Comparison of ENCODE assay signal across 17 cellular contexts in genomic region chr6:167731216-167731615, GRCh38.
"Had no signal": no experiment of that assay in that cellular context is flagged by ENCODE, and none has a peak within 500 bp of the region (broad histone marks: within the 10 kb centered on the region; RNA-seq: fewer than 3 reads in every experiment).

No MANE protein-coding gene starts in this region.

- DNase-seq: cerebellar nuclear complex; erythroblast; foreskin keratinocyte; immature natural killer cell; kidney; left cardiac atrium; left ventricle myocardium inferior; mesenchymal stem cell; naive B cell; stimulated activated CD4-positive, alpha-beta T cell treated with anti-CD3 and anti-CD28 coated beads, Interleukin-12 subunit alpha, Interleukin-12 subunit beta, amount 100 ng/mL, for 4 hours; stimulated activated naive CD8-positive, alpha-beta T cell treated with anti-CD3 and anti-CD28 coated beads, Interleukin-15, Interleukin-2, amounts not matched to agents 100 U/mL and 50 U/mL, for 24 hours had no signal

- H3K27ac ChIP-seq: foreskin keratinocyte, left ventricle myocardium inferior, skin epidermis, tibial nerve had no signal

- H3K4me3 Mint-ChIP-seq: dendritic cell treated with granulocyte-macrophage colony-stimulating factor and Interleukin-4, amounts not matched to agents 40 ng/mL and 50 ng/mL, for 4 days; immature natural killer cell; naive B cell; nephron had no signal

- H3K4me3 ChIP-seq: left ventricle myocardium inferior, lung, skin epidermis, tibial nerve had no signal

- H3K4me1 ChIP-seq: foreskin keratinocyte had no signal

- H3K27ac Mint-ChIP-seq: dendritic cell treated with granulocyte-macrophage colony-stimulating factor and Interleukin-4, amounts not matched to agents 40 ng/mL and 50 ng/mL, for 4 days; immature natural killer cell; naive B cell; nephron had no signal

- H3K9me3 ChIP-seq: left ventricle myocardium inferior, tibial nerve had no signal

- ATAC-seq: foreskin keratinocyte; left cardiac atrium; sciatic nerve; stimulated activated naive CD8-positive, alpha-beta T cell treated with anti-CD3 and anti-CD28 coated beads, Interleukin-15, Interleukin-2, amounts not matched to agents 100 U/mL and 50 U/mL, for 24 hours had no signal

- H3K27me3 ChIP-seq: foreskin keratinocyte, tibial nerve had no signal

- H3K36me3 ChIP-seq: left ventricle myocardium inferior, tibial nerve had no signal

- H3K36me3 Mint-ChIP-seq: immature natural killer cell had no signal

- H3K9me3 Mint-ChIP-seq: dendritic cell treated with granulocyte-macrophage colony-stimulating factor and Interleukin-4, amounts not matched to agents 40 ng/mL and 50 ng/mL, for 4 days; nephron had no signal

- H3K4me1 Mint-ChIP-seq: immature natural killer cell had no signal
